Comparison of ENCODE assay signal across 9 cellular contexts in genomic region chr5:100746730-100747129, GRCh38.
DNase-seq lines count a peak whose midpoint lies in the region; ATAC-seq and TF ChIP-seq lines count a peak whose summit lies in the region.
"Had no signal": no experiment of that assay in that cellular context is flagged by ENCODE, and none has a peak within 500 bp of the region (broad histone marks: within the 10 kb centered on the region; RNA-seq: fewer than 3 reads in every experiment).

No MANE protein-coding gene starts in this region.

- H3K4me1 ChIP-seq in HAP-1: peaks cover 11% of the 10 kb centered on the region; the same call in 1 of the 2 replicates

- ATAC-seq in GM19043 (IDR thresholded peaks at IDR 0.05; ENCODE audit: low read depth, unreplicated experiment) (peak; percentile 86), HG02943 (IDR thresholded peaks at IDR 0.05; ENCODE audit: low read depth, unreplicated experiment) (peak; percentile 70), WTC11 (no peak)

- no peak overlapping the region for H3K27ac Mint-ChIP-seq in WTC11
- no peak overlapping the region for H3K27ac Mint-ChIP-seq in chondrocyte (ENCODE audit: unreplicated experiment)

- CTCF ChIA-PET in WTC11 (lab: Charles Lee): no interaction called here

- H3K4me3 Mint-ChIP-seq in WTC11 (no peak overlapping the region), chondrocyte (ENCODE audit: unreplicated experiment) (no peak overlapping the region)

- no peaks in the 10 kb centered on the region for H3K27me3 ChIP-seq in HAP-1 (ENCODE audit: low read depth)

- no peak overlapping the region for H3K4me3 ChIP-seq in HAP-1

- H3K4me1 Mint-ChIP-seq in WTC11 (peaks cover 16% of the 10 kb centered on the region), chondrocyte (ENCODE audit: low read depth) (no peaks in the 10 kb centered on the region)

- H3K36me3 ChIP-seq in HAP-1 (replicated peaks): no peaks in the 10 kb centered on the region

- H3K9me3 Mint-ChIP-seq in WTC11: 0 out of 2 replicates have a peak, but pooled peaks cover 1% of the 10 kb centered on the region
- H3K9me3 Mint-ChIP-seq in chondrocyte (ENCODE audit: low read depth): peaks cover 2% of the 10 kb centered on the region

- no peaks in the 10 kb centered on the region for H3K9me3 ChIP-seq in HAP-1

- POLR2A ChIA-PET in WTC11 (lab: Charles Lee): no interaction called here

- TF ChIP-seq CTCF in WTC11 (IDR thresholded peaks at IDR 0.05): no peak
- no peak for TF ChIP-seq CTCF in chondrocyte (IDR thresholded peaks at IDR 0.05)

- H3K36me3 Mint-ChIP-seq in WTC11 (no peaks in the 10 kb centered on the region; the same call in 1 of the 2 replicates), chondrocyte (ENCODE audit: low read depth) (no peaks in the 10 kb centered on the region)

- DNase-seq in Ammon's horn (ENCODE audit: low spot score): peak; percentile 11
- DNase-seq in NOMO-1 treated with DMSO at 0.1 percent for 48 hours (lab: John Stamatoyannopoulos, UW; ENCODE audit: unreplicated experiment): peak; percentile 84
- no peak for DNase-seq in HAP-1 (ENCODE audit: low spot score in 2 of 2)
- DNase-seq in WTC11 (ENCODE audit: low spot score): no peak
- no peak for DNase-seq in chondrocyte (ENCODE audit: low spot score)
- DNase-seq in activated naive CD4-positive, alpha-beta T cell treated with Interleukin-2 at 50 U/mL for 16 hours: no peak
- DNase-seq: SHP77 treated with DMSO at 0.1 percent for 48 hours had no signal

- no peaks in the 10 kb centered on the region for H3K27me3 Mint-ChIP-seq in WTC11 (ENCODE audit: low read depth)
- H3K27me3 Mint-ChIP-seq in chondrocyte (ENCODE audit: low read depth): peaks cover 34% of the 10 kb centered on the region

- in situ Hi-C loops in HAP-1 (cut with MboI; ENCODE audit: low sequenced_read_pairs): no loop called here

TF ChIP-seq in WTC11, 78 proteins besides CTCF, POLR2A, EP300 and RAD21:
- TF ChIP-seq RELA (CRISPR knock-in tag; IDR thresholded peaks at IDR 0.05; ENCODE audit: borderline replicate concordance): no peak
- no peak for TF ChIP-seq NFYB (CRISPR knock-in tag; conservative IDR thresholded peaks at IDR 0.05; ENCODE audit: low read depth)
- TF ChIP-seq CREB1 (CRISPR knock-in tag; IDR thresholded peaks at IDR 0.05): no peak
- TF ChIP-seq EMX1 (CRISPR knock-in tag; IDR thresholded peaks at IDR 0.05): no peak
- TF ChIP-seq, protein P1, sequence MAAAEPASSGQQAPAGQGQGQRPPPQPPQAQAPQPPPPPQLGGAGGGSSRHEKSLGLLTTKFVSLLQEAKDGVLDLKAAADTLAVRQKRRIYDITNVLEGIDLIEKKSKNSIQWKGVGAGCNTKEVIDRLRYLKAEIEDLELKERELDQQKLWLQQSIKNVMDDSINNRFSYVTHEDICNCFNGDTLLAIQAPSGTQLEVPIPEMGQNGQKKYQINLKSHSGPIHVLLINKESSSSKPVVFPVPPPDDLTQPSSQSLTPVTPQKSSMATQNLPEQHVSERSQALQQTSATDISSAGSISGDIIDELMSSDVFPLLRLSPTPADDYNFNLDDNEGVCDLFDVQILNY (CRISPR knock-in tag; IDR thresholded peaks at IDR 0.05): no peak
- TF ChIP-seq ZBTB21 (CRISPR knock-in tag; IDR thresholded peaks at IDR 0.05; ENCODE audit: borderline replicate concordance): no peak
- no peak for TF ChIP-seq ZNF121 (CRISPR knock-in tag; IDR thresholded peaks at IDR 0.05)
- TF ChIP-seq KAT7 (CRISPR knock-in tag; IDR thresholded peaks at IDR 0.05; ENCODE audit: borderline replicate concordance): no peak
- no peak for TF ChIP-seq CREM (CRISPR knock-in tag; IDR thresholded peaks at IDR 0.05)
- no peak for TF ChIP-seq ZNF232 (CRISPR knock-in tag; IDR thresholded peaks at IDR 0.05)
- TF ChIP-seq ZSCAN18 (CRISPR knock-in tag; IDR thresholded peaks at IDR 0.05): no peak
- TF ChIP-seq, protein P2, sequence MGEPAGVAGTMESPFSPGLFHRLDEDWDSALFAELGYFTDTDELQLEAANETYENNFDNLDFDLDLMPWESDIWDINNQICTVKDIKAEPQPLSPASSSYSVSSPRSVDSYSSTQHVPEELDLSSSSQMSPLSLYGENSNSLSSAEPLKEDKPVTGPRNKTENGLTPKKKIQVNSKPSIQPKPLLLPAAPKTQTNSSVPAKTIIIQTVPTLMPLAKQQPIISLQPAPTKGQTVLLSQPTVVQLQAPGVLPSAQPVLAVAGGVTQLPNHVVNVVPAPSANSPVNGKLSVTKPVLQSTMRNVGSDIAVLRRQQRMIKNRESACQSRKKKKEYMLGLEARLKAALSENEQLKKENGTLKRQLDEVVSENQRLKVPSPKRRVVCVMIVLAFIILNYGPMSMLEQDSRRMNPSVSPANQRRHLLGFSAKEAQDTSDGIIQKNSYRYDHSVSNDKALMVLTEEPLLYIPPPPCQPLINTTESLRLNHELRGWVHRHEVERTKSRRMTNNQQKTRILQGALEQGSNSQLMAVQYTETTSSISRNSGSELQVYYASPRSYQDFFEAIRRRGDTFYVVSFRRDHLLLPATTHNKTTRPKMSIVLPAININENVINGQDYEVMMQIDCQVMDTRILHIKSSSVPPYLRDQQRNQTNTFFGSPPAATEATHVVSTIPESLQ (CRISPR knock-in tag; IDR thresholded peaks at IDR 0.05): no peak
- TF ChIP-seq, protein P3, sequence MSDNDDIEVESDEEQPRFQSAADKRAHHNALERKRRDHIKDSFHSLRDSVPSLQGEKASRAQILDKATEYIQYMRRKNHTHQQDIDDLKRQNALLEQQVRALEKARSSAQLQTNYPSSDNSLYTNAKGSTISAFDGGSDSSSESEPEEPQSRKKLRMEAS (CRISPR knock-in tag; IDR thresholded peaks at IDR 0.05): no peak
- TF ChIP-seq, protein P4, sequence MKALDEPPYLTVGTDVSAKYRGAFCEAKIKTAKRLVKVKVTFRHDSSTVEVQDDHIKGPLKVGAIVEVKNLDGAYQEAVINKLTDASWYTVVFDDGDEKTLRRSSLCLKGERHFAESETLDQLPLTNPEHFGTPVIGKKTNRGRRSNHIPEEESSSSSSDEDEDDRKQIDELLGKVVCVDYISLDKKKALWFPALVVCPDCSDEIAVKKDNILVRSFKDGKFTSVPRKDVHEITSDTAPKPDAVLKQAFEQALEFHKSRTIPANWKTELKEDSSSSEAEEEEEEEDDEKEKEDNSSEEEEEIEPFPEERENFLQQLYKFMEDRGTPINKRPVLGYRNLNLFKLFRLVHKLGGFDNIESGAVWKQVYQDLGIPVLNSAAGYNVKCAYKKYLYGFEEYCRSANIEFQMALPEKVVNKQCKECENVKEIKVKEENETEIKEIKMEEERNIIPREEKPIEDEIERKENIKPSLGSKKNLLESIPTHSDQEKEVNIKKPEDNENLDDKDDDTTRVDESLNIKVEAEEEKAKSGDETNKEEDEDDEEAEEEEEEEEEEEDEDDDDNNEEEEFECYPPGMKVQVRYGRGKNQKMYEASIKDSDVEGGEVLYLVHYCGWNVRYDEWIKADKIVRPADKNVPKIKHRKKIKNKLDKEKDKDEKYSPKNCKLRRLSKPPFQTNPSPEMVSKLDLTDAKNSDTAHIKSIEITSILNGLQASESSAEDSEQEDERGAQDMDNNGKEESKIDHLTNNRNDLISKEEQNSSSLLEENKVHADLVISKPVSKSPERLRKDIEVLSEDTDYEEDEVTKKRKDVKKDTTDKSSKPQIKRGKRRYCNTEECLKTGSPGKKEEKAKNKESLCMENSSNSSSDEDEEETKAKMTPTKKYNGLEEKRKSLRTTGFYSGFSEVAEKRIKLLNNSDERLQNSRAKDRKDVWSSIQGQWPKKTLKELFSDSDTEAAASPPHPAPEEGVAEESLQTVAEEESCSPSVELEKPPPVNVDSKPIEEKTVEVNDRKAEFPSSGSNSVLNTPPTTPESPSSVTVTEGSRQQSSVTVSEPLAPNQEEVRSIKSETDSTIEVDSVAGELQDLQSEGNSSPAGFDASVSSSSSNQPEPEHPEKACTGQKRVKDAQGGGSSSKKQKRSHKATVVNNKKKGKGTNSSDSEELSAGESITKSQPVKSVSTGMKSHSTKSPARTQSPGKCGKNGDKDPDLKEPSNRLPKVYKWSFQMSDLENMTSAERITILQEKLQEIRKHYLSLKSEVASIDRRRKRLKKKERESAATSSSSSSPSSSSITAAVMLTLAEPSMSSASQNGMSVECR (CRISPR knock-in tag; IDR thresholded peaks at IDR 0.05; ENCODE audit: borderline replicate concordance): no peak
- no peak for TF ChIP-seq ZNF512 (CRISPR knock-in tag; IDR thresholded peaks at IDR 0.05; ENCODE audit: borderline replicate concordance)
- TF ChIP-seq PRRX2 (CRISPR knock-in tag; IDR thresholded peaks at IDR 0.05): no peak
TF ChIP-seq in WTC11: peak in this region for 0.

Comparison
In these comparisons a context has a peak if more than half of its experiments do, and no peak if none do; other contexts are left out.
1. DNase-seq: peak in Ammon's horn (single experiment) and NOMO-1 treated with DMSO at 0.1 percent for 48 hours (single experiment); none in HAP-1 (0 of 2), WTC11 (single experiment), chondrocyte (single experiment) and activated naive CD4-positive, alpha-beta T cell treated with Interleukin-2 at 50 U/mL for 16 hours (single experiment).